10 cellular contexts compared by ENCODE assay signal in the genomic region with DNA sequence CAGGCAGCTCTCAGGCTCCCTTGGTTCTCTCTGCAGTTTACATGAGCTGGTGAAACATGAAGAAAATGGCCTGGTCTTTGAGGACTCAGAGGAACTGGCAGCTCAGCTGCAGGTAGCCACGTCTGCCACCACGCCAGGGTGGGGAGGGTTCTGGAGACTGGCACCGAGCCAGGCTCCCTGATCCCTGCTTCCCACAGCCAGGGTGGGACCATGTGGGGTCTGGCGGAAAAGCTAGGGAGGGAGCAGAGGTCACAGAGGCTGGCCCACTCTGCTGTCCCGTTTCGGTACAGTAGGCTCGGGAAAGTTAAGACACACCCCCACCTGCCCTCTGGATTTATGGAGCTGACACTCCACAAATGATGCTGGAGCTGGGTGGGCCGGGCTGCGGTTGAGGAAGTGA. TPM values are rescaled to one million over a fixed set of nuclear protein-coding genes. Genes with fewer than 3 reads are reported as not detected.
"Had no signal": no experiment of that assay in that cellular context is flagged by ENCODE, and none has a peak within 500 bp of the region (broad histone marks: within the 10 kb centered on the region; RNA-seq: fewer than 3 reads in every experiment).

No MANE protein-coding gene starts in this region.

RNA-seq across cellular contexts. Expression of gene C16orf89, which starts 17.9 kb away (rescaled TPM):
- total RNA-seq: activated B cell treated with CpG ODN at 0.5 μM for 24 hours; activated CD4-positive, alpha-beta memory T cell treated with anti-CD3 and anti-CD28 coated beads for 36 hours; activated CD4-positive, alpha-beta T cell treated with anti-CD3 and anti-CD28 coated beads, Interleukin-2, amount 10 ng/mL, durations not matched to agents 24 days and 14 days; activated CD8-positive, alpha-beta memory T cell treated with anti-CD3 and anti-CD28 coated beads, Interleukin-2, amount 10 ng/mL, durations not matched to agents 7 days and 5 days; activated CD8-positive, alpha-beta T cell treated with anti-CD3 and anti-CD28 coated beads for 36 hours; activated naive CD8-positive, alpha-beta T cell treated with anti-CD3 and anti-CD28 coated beads, Interleukin-2, amount 10 ng/mL, durations not matched to agents 7 days and 5 days; activated T-helper 2 cell treated with anti-CD3 and anti-CD28 coated beads, Interferon-gamma antibody, Interleukin-2, Interleukin-4, amounts not matched to agents 10 μg/mL and 5 μg/mL and 100 μg/mL, durations not matched to agents 14 hours and 24 hours and 36 hours; bronchial epithelial cell; cardiac muscle cell; T-helper 1 cell treated with Interleukin-12 subunit alpha and Interleukin-12 subunit beta and Interleukin-4 antibody, amounts not matched to agents 30 ng/mL and 1 ng/mL, for 36 hours had no signal
